ENCODE assay signal across 8 cellular contexts in the genomic region with DNA sequence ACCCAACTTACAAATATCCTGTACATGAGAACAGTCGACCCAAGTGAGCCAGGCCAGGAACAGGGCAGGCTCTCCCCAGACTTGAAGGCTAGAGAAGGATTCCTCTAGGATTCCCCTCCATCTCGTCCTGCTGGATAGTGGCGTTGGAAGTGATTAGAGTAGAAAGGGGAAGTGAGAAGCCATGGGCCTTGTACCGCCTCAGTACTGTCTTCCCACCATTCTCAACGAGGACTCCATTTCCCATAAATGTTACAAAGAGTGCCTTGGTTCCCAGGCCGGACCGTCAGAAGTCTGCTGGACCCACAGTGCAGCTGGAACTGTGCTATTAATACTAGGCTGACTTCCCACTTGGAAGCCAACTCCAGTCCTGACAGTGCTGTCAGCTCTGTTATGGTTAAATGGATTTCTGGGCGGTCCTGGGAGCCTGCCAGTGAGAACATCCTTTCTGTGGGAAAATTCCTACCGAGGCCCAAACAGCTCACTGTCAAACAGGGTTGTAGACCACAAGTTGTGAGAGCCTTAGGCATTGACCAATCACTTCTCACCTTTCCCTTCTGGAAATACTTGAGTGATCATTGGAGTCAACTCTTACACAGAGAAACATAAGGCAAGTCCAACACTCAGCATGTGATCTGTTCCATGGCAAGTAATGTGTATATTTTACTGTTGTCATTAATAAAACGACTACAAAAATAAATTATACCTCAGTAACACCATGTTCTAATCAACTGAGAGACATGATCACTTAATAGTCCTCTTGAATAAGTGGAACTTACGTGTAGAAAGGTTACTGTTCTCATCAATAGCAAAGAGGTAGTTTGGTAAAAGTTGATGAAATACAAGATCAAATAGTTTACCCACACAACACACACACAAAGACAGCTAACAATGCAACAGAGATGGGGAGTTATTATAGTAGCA. TPM values are rescaled to one million over a fixed set of nuclear protein-coding genes. Genes with fewer than 3 reads are reported as not detected.
DNase-seq lines count a peak whose midpoint lies in the region; ATAC-seq lines count a peak whose summit lies in the region.

No MANE protein-coding gene starts in this region.

- DNase-seq in Right ventricle myocardium inferior (ENCODE audit: missing footprints) (peak; percentile 68), cardiac septum (ENCODE audit: low spot score) (no peak), UCSD-AML1 (lab: John Stamatoyannopoulos, UW; ENCODE audit: unreplicated experiment) (peak; percentile 11), kidney glomerular epithelial cell (lab: John Stamatoyannopoulos, UW) (peak; percentile 20), GM03348 (ENCODE audit: low spot score) (no peak), dermis blood vessel endothelial cell (no peak), NCI-H345 (lab: John Stamatoyannopoulos, UW) (no peak)

- ATAC-seq in Right ventricle myocardium inferior: peak; percentile 90
- ATAC-seq in HG03521 (IDR thresholded peaks at IDR 0.05; ENCODE audit: unreplicated experiment): no peak

- intact Hi-C loops in Right ventricle myocardium inferior (cut with DNase I): no loop called here
- intact Hi-C loops in cardiac septum (cut with DNase I): no loop called here

RNA-seq across cellular contexts. Expression of a gene that starts 58.4 kb away (rescaled TPM):
- total RNA-seq in Right ventricle myocardium inferior (not detected), cardiac septum (not detected), dermis blood vessel endothelial cell (not detected in 2 replicates)

Comparison
In these comparisons a context has a peak if more than half of its experiments do, and no peak if none do; other contexts are left out.
1. DNase-seq: peak in Right ventricle myocardium inferior (single experiment), UCSD-AML1 (single experiment) and kidney glomerular epithelial cell (single experiment); none in cardiac septum (single experiment), GM03348 (single experiment), dermis blood vessel endothelial cell (single experiment) and NCI-H345 (single experiment).